In genomic region chr20:53738039-53738944, GRCh38 we compare ENCODE assay signal across 1 cellular context.
TF ChIP-seq lines count a peak whose summit lies in the region.

No MANE protein-coding gene starts in this region.

TF ChIP-seq in IMR-90, 13 proteins besides CTCF, POLR2A, EP300 and RAD21 (continued from another document):
- TF ChIP-seq USF2 (IDR thresholded peaks at IDR 0.05; ENCODE audit: low read depth, low read length) (no peak), NFE2L2 (IDR thresholded peaks at IDR 0.05; ENCODE audit: low read depth, low read length) (no peak)
TF ChIP-seq in IMR-90: peak in this region for 3.
